18 cellular contexts compared by ENCODE assay signal in the genomic region with DNA sequence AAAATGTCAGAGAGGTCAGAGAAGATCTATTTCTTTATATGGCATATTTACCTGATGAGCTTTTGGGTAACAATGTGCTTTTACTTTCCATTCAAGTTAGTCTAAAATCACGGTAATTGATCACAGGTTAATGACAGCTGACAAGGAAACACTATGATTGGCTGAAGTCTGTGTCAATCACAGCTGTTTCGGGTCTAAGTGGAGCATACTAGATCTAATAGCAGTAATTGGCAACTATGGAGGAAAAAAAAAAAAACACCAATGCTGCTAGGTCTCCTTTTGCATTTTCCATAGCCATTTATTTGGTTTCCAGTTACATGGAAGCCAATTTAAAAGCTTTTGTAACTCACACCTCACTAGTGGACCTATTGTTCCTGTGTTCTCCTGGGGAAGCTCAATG.
A peak's percentile ranks its signal among the peaks of the same experiment; 100 is the strongest.
DNase-seq lines count a peak whose midpoint lies in the region; FAIRE-seq lines count a peak whose summit lies in the region.
"Had no signal": no experiment of that assay in that cellular context is flagged by ENCODE, and none has a peak within 500 bp of the region (broad histone marks: within the 10 kb centered on the region; RNA-seq: fewer than 3 reads in every experiment).

No MANE protein-coding gene starts in this region.

- in situ Hi-C loops in SK-MEL-5 (cut with HindIII; ENCODE audit: low pct_unique_long_range_greater_than_20kb, low sequenced_read_pairs), result no loop called here

- H3K4me3 ChIP-seq in neuron (ENCODE audit: low read length), result no peak overlapping the region
- H3K4me3 ChIP-seq: gastrocnemius medialis, Peyer's patch had no signal

- peaks cover 37% of the 10 kb centered on the region for H3K4me1 ChIP-seq in neuron (ENCODE audit: insufficient read depth, low read length)
- H3K4me1 ChIP-seq: gastrocnemius medialis, Peyer's patch had no signal

- H3K9me3 ChIP-seq in neuron (ENCODE audit: low read length), result no peaks in the 10 kb centered on the region
- H3K9me3 ChIP-seq: gastrocnemius medialis, Peyer's patch had no signal

- no peaks in the 10 kb centered on the region for H3K27me3 ChIP-seq in neuron (ENCODE audit: insufficient read depth, low read length)
- H3K27me3 ChIP-seq: gastrocnemius medialis, Peyer's patch had no signal

- H3K36me3 ChIP-seq in neuron (ENCODE audit: insufficient read depth, low read length), result no peaks in the 10 kb centered on the region
- H3K36me3 ChIP-seq: gastrocnemius medialis, Peyer's patch had no signal

- peak overlapping the region; percentile 85 for H2AFZ ChIP-seq in neuron (ENCODE audit: low read depth, low read length)

- no peak for FAIRE-seq in HTR-8/SVneo (lab: Jason Lieb, UNC)
- FAIRE-seq: GM18507 had no signal

- peak; percentile 52 for DNase-seq in NCI-H345 (lab: John Stamatoyannopoulos, UW)
- no peak for DNase-seq in NCI-H345 treated with DMSO at 0.1 percent for 48 hours (lab: John Stamatoyannopoulos, UW; ENCODE audit: unreplicated experiment)
- DNase-seq in NCI-H1092 treated with DMSO at 0.1 percent for 48 hours (lab: John Stamatoyannopoulos, UW), result peak; percentile 79
- peak; percentile 2 for DNase-seq in SK-MEL-5 (ENCODE audit: low read depth, low spot score)
- DNase-seq in activated naive CD4-positive, alpha-beta T cell treated with anti-CD3 and anti-CD28 coated beads, Interleukin-2, amount 50 U/mL, for 16 hours, result no peak
- DNase-seq in activated CD8-positive, alpha-beta memory T cell treated with anti-CD3 and anti-CD28 coated beads for 24 hours, result no peak
- no peak for DNase-seq in HTR-8/SVneo (ENCODE audit: insufficient read length, low spot score)
- DNase-seq: activated CD4-positive, alpha-beta T cell treated with anti-CD3 and anti-CD28 coated beads for 48 hours; activated T-cell treated with anti-CD3 and anti-CD28 coated beads, Interleukin-2, amount 50 U/mL, for 1 hour; CD8-positive, alpha-beta memory T cell; gastrocnemius medialis; mesenchymal stem cell; NCI-H2171 treated with DMSO at 0.1 percent for 48 hours; occipital lobe; Peyer's patch; stimulated activated naive B cell treated with anti-CD40 and anti-IgM and Interleukin-4, amounts not matched to agents 10 μg/mL and 1 μg/mL and 100 μg/mL, for 72 hours had no signal

Comparison
In these comparisons a context has a peak if more than half of its experiments do, and no peak if none do; other contexts are left out.
1. DNase-seq: peak in NCI-H345 (single experiment), NCI-H1092 treated with DMSO at 0.1 percent for 48 hours (single experiment) and SK-MEL-5 (single experiment); none in NCI-H345 treated with DMSO at 0.1 percent for 48 hours (single experiment), activated naive CD4-positive, alpha-beta T cell treated with anti-CD3 and anti-CD28 coated beads, Interleukin-2, amount 50 U/mL, for 16 hours (single experiment), activated CD8-positive, alpha-beta memory T cell treated with anti-CD3 and anti-CD28 coated beads for 24 hours (single experiment) and HTR-8/SVneo (single experiment).